13 cellular contexts compared by ENCODE assay signal in genomic region chr10:92125169-92125543, GRCh38.
DNase-seq lines count a peak whose midpoint lies in the region; ATAC-seq and TF ChIP-seq lines count a peak whose summit lies in the region.
"Had no signal": no experiment of that assay in that cellular context is flagged by ENCODE, and none has a peak within 500 bp of the region (broad histone marks: within the 10 kb centered on the region; RNA-seq: fewer than 3 reads in every experiment).

No MANE protein-coding gene starts in this region.

- H3K9me3 Mint-ChIP-seq in mesothelial cell of epicardium (peaks cover 5% of the 10 kb centered on the region), Caco-2 (ENCODE audit: unreplicated experiment) (no peaks in the 10 kb centered on the region)
- H3K9me3 Mint-ChIP-seq in activated naive CD8-positive, alpha-beta T cell treated with anti-CD3 and anti-CD28 coated beads for 36 hours: no peaks in the 10 kb centered on the region
- H3K9me3 Mint-ChIP-seq: activated naive CD4-positive, alpha-beta T cell treated with anti-CD3 and anti-CD28 coated beads, Interleukin-2, amount 50 U/mL, for 24 hours had no signal

- POLR2A ChIA-PET in Caco-2 (lab: Charles Lee): no interaction called here

- H3K36me3 Mint-ChIP-seq in mesothelial cell of epicardium: no peaks in the 10 kb centered on the region
- H3K36me3 Mint-ChIP-seq in activated naive CD8-positive, alpha-beta T cell treated with anti-CD3 and anti-CD28 coated beads for 36 hours: peaks cover 3% of the 10 kb centered on the region
- H3K36me3 Mint-ChIP-seq in Caco-2 (ENCODE audit: insufficient read depth, unreplicated experiment): no peaks in the 10 kb centered on the region

- no TSS peak for BruUV-seq in Caco-2 (replicated peaks; lab: Mats Ljungman, UMichigan)

- H3K27ac Mint-ChIP-seq in mesothelial cell of epicardium (peak overlapping the region; percentile 94), Caco-2 (ENCODE audit: unreplicated experiment) (no peak overlapping the region)
- H3K27ac Mint-ChIP-seq in activated naive CD8-positive, alpha-beta T cell treated with anti-CD3 and anti-CD28 coated beads for 36 hours: no peak overlapping the region
- H3K27ac Mint-ChIP-seq: activated naive CD4-positive, alpha-beta T cell treated with anti-CD3 and anti-CD28 coated beads, Interleukin-2, amount 50 U/mL, for 24 hours had no signal

- intact Hi-C loops in Right ventricle myocardium inferior (cut with DNase I): no loop called here
- intact Hi-C loops in cardiac septum (cut with DNase I): no loop called here
- intact Hi-C loops in Caco-2 (cut with micrococcal nuclease; ENCODE audit: unreplicated experiment): no loop called here

- peak; percentile 46 for ATAC-seq in Right ventricle myocardium inferior
- ATAC-seq in GM19467 (IDR thresholded peaks at IDR 0.05; ENCODE audit: unreplicated experiment): no peak
- ATAC-seq in GM19395 (IDR thresholded peaks at IDR 0.05; ENCODE audit: unreplicated experiment): no peak

- no peaks in the 10 kb centered on the region for H3K36me3 ChIP-seq in Caco-2 (ENCODE audit: control insufficient read depth, insufficient read depth, low read length)

- H3K4me1 ChIP-seq in Caco-2: peaks cover 20% of the 10 kb centered on the region

- H3K4me3 Mint-ChIP-seq in mesothelial cell of epicardium (no peak overlapping the region), Caco-2 (ENCODE audit: unreplicated experiment) (no peak overlapping the region)
- no peak overlapping the region for H3K4me3 Mint-ChIP-seq in activated naive CD8-positive, alpha-beta T cell treated with anti-CD3 and anti-CD28 coated beads for 36 hours
- H3K4me3 Mint-ChIP-seq: activated naive CD4-positive, alpha-beta T cell treated with anti-CD3 and anti-CD28 coated beads, Interleukin-2, amount 50 U/mL, for 24 hours had no signal

- no peaks in the 10 kb centered on the region for H3K27me3 ChIP-seq in Caco-2 (replicated peaks; ENCODE audit: control insufficient read depth, insufficient read depth, low read length)

- H3K4me1 Mint-ChIP-seq in mesothelial cell of epicardium: peaks cover 39% of the 10 kb centered on the region
- H3K4me1 Mint-ChIP-seq in activated naive CD8-positive, alpha-beta T cell treated with anti-CD3 and anti-CD28 coated beads for 36 hours: no peaks in the 10 kb centered on the region
- peaks cover 18% of the 10 kb centered on the region for H3K4me1 Mint-ChIP-seq in Caco-2 (ENCODE audit: low read depth, unreplicated experiment)
- H3K4me1 Mint-ChIP-seq: activated naive CD4-positive, alpha-beta T cell treated with anti-CD3 and anti-CD28 coated beads, Interleukin-2, amount 50 U/mL, for 24 hours had no signal

- H3K9me3 ChIP-seq in Caco-2: no peaks in the 10 kb centered on the region

- H3K4me3 ChIP-seq in fibroblast of pulmonary artery (replicated peaks; ENCODE audit: low read depth, low read length): no peak overlapping the region
- H3K4me3 ChIP-seq in Caco-2 (ENCODE audit: low read depth, low read length): no peak overlapping the region

- no peak for TF ChIP-seq CTCF in fibroblast of pulmonary artery (IDR thresholded peaks at IDR 0.05; ENCODE audit: low read length, missing control alignments)
- TF ChIP-seq CTCF in mesothelial cell of epicardium (IDR thresholded peaks at IDR 0.05; ENCODE audit: unreplicated experiment): no peak
- no peak for TF ChIP-seq CTCF in Caco-2 (IDR thresholded peaks at IDR 0.05; ENCODE audit: insufficient read depth in 1 of 2, low read depth in 1 of 2, low read length in 1 of 2, severe bottlenecking in 1 of 2, unreplicated experiment in 1 of 2)

- no peaks in the 10 kb centered on the region for H3K27me3 Mint-ChIP-seq in mesothelial cell of epicardium (ENCODE audit: low read depth)
- H3K27me3 Mint-ChIP-seq in activated naive CD8-positive, alpha-beta T cell treated with anti-CD3 and anti-CD28 coated beads for 36 hours: no peaks in the 10 kb centered on the region
- H3K27me3 Mint-ChIP-seq in Caco-2 (ENCODE audit: insufficient read depth, unreplicated experiment): no peaks in the 10 kb centered on the region
- H3K27me3 Mint-ChIP-seq: activated naive CD4-positive, alpha-beta T cell treated with anti-CD3 and anti-CD28 coated beads, Interleukin-2, amount 50 U/mL, for 24 hours had no signal

- no peak for DNase-seq in Right ventricle myocardium inferior (ENCODE audit: missing footprints)
- no peak for DNase-seq in cardiac septum (ENCODE audit: low spot score)
- DNase-seq in fibroblast of pulmonary artery (ENCODE audit: low read depth): peak; percentile 8
- DNase-seq in mesothelial cell of epicardium (ENCODE audit: low spot score in 2 of 2, unreplicated experiment in 2 of 2): no peak
- no peak for DNase-seq in activated naive CD8-positive, alpha-beta T cell treated with anti-CD3 and anti-CD28 coated beads for 36 hours
- no peak for DNase-seq in Caco-2
- DNase-seq: cortex of kidney, DMS79 treated with DMSO at 0.1 percent for 48 hours, H7, T-helper 9 cell had no signal

- CTCF ChIA-PET in Caco-2 (lab: Charles Lee): interaction anchor here (0.9 kb wide), 1 partner anchor 27 kb away, joined by 3 read pairs; no protein-coding TSS in a partner anchor
